7 cellular contexts compared by ENCODE assay signal in the genomic region with DNA sequence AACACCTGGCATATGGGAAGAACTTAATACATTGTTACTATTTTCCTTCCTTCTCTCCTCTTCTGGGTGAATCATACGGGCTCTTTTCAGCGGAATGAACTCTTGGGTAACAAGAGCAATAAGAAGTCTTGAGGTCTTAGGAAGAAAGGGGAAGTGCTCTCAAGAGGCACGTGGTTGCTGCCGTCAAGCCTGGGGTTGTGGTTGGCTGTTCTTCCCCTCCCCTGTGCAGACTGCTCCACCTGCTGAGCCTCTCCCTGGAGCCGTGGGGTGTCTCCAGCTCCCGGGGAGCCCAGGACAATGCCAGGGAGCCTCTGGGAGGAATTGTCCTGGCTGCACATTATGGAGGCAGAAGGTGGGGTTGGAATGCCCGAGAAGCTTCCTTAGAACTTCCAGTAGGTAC. TPM values are rescaled to one million over a fixed set of nuclear protein-coding genes. Genes with fewer than 3 reads are reported as not detected.
DNase-seq lines count a peak whose midpoint lies in the region; ATAC-seq and TF ChIP-seq lines count a peak whose summit lies in the region.

No MANE protein-coding gene starts in this region.

- ATAC-seq in HG02981 (IDR thresholded peaks at IDR 0.05; ENCODE audit: unreplicated experiment) (peak; percentile 90), HG03439 (IDR thresholded peaks at IDR 0.05; ENCODE audit: unreplicated experiment) (no peak)

- intact Hi-C loops in uterus (cut with DNase I; ENCODE audit: low total_unique reads) = no loop called here

- no peaks in the 10 kb centered on the region for H3K27me3 ChIP-seq in uterus

- H3K4me3 ChIP-seq in uterus = no peak overlapping the region

- peak; percentile 57 for DNase-seq in GM19240 (ENCODE audit: insufficient read length, low spot score)
- DNase-seq in SIG-M5 treated with dmso at 0.1 percent for 504 hours (lab: John Stamatoyannopoulos, UW; ENCODE audit: unreplicated experiment) = peak; percentile 99
- peak; percentile 81 for DNase-seq in germinal center (ENCODE audit: low spot score)
- no peak for DNase-seq in uterus
- DNase-seq in ACHN = no peak

- TF ChIP-seq CTCF in uterus (IDR thresholded peaks at IDR 0.05) = no peak

- H3K36me3 ChIP-seq in uterus = no peaks in the 10 kb centered on the region

- no peaks in the 10 kb centered on the region for H3K4me1 ChIP-seq in uterus

- no peaks in the 10 kb centered on the region for H3K9me3 ChIP-seq in uterus

- no peak overlapping the region for H3K27ac ChIP-seq in uterus

- no peak for TF ChIP-seq POLR2A in uterus (IDR thresholded peaks at IDR 0.05)

- in situ Hi-C loops in ACHN (cut with HindIII; ENCODE audit: low pct_ligation_motif_present, low pct_unique_long_range_greater_than_20kb, low sequenced_read_pairs) = no loop called here

RNA-seq across cellular contexts. Expression of gene TOGARAM2, which starts 19.4 kb away (rescaled TPM):
- 1 to 10 TPM in 1 of 4 donors, under 1 TPM in 1, not detected in 2; 0.61 to 1.5 TPM for total RNA-seq in uterus

Comparison
In these comparisons a context has a peak if more than half of its experiments do, and no peak if none do; other contexts are left out.
1. DNase-seq: peak in GM19240 (single experiment), SIG-M5 treated with dmso at 0.1 percent for 504 hours (single experiment) and germinal center (single experiment); none in uterus (0 of 2) and ACHN (single experiment).